ENCODE assay signal across 1 cellular context in the genomic region with DNA sequence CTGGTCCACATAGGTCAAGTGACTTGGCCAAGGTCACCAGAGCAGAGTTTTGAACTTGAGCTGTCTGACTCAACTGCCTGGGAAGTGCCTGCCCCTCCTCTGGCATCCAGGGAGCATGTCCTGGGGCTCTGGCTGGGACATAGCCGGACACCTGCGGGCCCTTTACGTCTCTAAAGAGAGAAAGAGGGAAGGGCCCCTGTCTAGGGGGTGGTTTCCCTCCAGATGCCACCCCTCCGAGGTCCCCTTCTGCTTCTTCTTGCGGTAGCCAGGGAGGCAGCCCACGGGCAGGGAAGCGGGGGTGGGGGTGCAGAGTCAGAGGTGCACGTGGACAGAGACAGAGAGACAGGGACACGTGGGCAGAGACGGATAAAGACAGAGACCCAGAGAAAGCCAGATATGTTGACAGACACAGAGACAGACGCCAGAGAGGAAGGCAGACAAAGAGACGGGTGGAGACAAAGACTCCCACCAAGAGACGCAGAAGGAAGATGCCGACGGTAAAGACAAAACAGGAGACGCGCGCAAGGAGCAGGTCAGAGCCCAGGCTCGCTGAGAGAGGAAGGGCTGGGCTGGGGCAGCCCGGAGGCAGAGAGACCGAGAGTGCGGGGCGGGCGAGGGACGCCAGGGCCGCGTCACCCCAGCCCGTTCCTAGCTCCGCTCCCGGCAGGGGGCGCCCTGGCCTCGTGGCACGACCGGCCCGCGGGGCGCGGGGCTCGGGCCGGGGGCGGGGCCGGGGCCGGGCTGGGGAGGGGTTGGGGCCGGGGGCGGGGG.
A peak's percentile ranks its signal among the peaks of the same experiment; 100 is the strongest.
TF ChIP-seq lines count a peak whose summit lies in the region.

No MANE protein-coding gene starts in this region.

TF ChIP-seq in GM23338, 12 proteins besides CTCF, POLR2A, EP300 and RAD21 (continued from another document):
- TF ChIP-seq, protein P1, sequence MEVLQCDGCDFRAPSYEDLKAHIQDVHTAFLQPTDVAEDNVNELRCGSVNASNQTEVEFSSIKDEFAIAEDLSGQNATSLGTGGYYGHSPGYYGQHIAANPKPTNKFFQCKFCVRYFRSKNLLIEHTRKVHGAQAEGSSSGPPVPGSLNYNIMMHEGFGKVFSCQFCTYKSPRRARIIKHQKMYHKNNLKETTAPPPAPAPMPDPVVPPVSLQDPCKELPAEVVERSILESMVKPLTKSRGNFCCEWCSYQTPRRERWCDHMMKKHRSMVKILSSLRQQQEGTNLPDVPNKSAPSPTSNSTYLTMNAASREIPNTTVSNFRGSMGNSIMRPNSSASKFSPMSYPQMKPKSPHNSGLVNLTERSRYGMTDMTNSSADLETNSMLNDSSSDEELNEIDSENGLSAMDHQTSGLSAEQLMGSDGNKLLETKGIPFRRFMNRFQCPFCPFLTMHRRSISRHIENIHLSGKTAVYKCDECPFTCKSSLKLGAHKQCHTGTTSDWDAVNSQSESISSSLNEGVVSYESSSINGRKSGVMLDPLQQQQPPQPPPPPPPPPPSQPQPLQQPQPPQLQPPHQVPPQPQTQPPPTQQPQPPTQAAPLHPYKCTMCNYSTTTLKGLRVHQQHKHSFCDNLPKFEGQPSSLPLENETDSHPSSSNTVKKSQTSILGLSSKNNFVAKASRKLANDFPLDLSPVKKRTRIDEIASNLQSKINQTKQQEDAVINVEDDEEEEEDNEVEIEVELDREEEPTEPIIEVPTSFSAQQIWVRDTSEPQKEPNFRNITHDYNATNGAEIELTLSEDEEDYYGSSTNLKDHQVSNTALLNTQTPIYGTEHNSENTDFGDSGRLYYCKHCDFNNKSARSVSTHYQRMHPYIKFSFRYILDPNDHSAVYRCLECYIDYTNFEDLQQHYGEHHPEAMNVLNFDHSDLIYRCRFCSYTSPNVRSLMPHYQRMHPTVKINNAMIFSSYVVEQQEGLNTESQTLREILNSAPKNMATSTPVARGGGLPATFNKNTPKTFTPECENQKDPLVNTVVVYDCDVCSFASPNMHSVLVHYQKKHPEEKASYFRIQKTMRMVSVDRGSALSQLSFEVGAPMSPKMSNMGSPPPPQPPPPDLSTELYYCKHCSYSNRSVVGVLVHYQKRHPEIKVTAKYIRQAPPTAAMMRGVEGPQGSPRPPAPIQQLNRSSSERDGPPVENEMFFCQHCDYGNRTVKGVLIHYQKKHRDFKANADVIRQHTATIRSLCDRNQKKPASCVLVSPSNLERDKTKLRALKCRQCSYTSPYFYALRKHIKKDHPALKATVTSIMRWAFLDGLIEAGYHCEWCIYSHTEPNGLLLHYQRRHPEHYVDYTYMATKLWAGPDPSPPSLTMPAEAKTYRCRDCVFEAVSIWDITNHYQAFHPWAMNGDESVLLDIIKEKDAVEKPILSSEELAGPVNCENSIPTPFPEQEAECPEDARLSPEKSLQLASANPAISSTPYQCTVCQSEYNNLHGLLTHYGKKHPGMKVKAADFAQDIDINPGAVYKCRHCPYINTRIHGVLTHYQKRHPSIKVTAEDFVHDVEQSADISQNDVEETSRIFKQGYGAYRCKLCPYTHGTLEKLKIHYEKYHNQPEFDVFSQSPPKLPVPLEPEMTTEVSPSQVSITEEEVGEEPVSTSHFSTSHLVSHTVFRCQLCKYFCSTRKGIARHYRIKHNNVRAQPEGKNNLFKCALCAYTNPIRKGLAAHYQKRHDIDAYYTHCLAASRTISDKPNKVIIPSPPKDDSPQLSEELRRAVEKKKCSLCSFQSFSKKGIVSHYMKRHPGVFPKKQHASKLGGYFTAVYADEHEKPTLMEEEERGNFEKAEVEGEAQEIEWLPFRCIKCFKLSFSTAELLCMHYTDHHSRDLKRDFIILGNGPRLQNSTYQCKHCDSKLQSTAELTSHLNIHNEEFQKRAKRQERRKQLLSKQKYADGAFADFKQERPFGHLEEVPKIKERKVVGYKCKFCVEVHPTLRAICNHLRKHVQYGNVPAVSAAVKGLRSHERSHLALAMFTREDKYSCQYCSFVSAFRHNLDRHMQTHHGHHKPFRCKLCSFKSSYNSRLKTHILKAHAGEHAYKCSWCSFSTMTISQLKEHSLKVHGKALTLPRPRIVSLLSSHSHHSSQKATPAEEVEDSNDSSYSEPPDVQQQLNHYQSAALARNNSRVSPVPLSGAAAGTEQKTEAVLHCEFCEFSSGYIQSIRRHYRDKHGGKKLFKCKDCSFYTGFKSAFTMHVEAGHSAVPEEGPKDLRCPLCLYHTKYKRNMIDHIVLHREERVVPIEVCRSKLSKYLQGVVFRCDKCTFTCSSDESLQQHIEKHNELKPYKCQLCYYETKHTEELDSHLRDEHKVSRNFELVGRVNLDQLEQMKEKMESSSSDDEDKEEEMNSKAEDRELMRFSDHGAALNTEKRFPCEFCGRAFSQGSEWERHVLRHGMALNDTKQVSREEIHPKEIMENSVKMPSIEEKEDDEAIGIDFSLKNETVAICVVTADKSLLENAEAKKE (CRISPR knock-in tag; IDR thresholded peaks at IDR 0.05): no peak
- TF ChIP-seq ZNF331 (CRISPR knock-in tag; IDR thresholded peaks at IDR 0.05; ENCODE audit: low read depth) (no peak), EZH2phosphoT487 (IDR thresholded peaks at IDR 0.05; ENCODE audit: unreplicated experiment) (no peak), CREB1 (CRISPR knock-in tag; IDR thresholded peaks at IDR 0.05; ENCODE audit: low read depth) (peak; percentile 74; the same call in 1 of the 2 replicates), ZNF114 (CRISPR knock-in tag; IDR thresholded peaks at IDR 0.05) (no peak)
- TF ChIP-seq, protein P2, sequence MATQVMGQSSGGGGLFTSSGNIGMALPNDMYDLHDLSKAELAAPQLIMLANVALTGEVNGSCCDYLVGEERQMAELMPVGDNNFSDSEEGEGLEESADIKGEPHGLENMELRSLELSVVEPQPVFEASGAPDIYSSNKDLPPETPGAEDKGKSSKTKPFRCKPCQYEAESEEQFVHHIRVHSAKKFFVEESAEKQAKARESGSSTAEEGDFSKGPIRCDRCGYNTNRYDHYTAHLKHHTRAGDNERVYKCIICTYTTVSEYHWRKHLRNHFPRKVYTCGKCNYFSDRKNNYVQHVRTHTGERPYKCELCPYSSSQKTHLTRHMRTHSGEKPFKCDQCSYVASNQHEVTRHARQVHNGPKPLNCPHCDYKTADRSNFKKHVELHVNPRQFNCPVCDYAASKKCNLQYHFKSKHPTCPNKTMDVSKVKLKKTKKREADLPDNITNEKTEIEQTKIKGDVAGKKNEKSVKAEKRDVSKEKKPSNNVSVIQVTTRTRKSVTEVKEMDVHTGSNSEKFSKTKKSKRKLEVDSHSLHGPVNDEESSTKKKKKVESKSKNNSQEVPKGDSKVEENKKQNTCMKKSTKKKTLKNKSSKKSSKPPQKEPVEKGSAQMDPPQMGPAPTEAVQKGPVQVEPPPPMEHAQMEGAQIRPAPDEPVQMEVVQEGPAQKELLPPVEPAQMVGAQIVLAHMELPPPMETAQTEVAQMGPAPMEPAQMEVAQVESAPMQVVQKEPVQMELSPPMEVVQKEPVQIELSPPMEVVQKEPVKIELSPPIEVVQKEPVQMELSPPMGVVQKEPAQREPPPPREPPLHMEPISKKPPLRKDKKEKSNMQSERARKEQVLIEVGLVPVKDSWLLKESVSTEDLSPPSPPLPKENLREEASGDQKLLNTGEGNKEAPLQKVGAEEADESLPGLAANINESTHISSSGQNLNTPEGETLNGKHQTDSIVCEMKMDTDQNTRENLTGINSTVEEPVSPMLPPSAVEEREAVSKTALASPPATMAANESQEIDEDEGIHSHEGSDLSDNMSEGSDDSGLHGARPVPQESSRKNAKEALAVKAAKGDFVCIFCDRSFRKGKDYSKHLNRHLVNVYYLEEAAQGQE (IDR thresholded peaks at IDR 0.05; ENCODE audit: unreplicated experiment): no peak
TF ChIP-seq in GM23338: peak in this region for 1.
